Comparison of ENCODE assay signal across 11 cellular contexts in genomic region chr9:81613002-81613750, GRCh38.
DNase-seq lines count a peak whose midpoint lies in the region; ATAC-seq and TF ChIP-seq lines count a peak whose summit lies in the region.
"Had no signal": no experiment of that assay in that cellular context is flagged by ENCODE, and none has a peak within 500 bp of the region (broad histone marks: within the 10 kb centered on the region; RNA-seq: fewer than 3 reads in every experiment).

No MANE protein-coding gene starts in this region.

- CTCF ChIA-PET in SK-N-SH (lab: Yijun Ruan, JAX) = interaction anchor here (1.2 to 1.3 kb wide), 3 partner anchors 14 to 36 kb away, joined by 5 read pairs; no protein-coding TSS in a partner anchor

- peak; percentile 36; the same call in 1 of the 2 replicates for TF ChIP-seq RAD21 in SK-N-SH (IDR thresholded peaks at IDR 0.05; ENCODE audit: low read length)

- no peaks in the 10 kb centered on the region for H4K20me1 ChIP-seq in SK-N-SH (ENCODE audit: insufficient read depth)

- no peak overlapping the region; a peak in 1 of 4 replicates for H3K27ac ChIP-seq in SK-N-SH (ENCODE audit: low read depth in 2 of 2, low read length in 1 of 2)

- H3K4me2 ChIP-seq in SK-N-SH = no peak overlapping the region

- no peaks in the 10 kb centered on the region for H3K9me2 ChIP-seq in SK-N-SH

- no peaks in the 10 kb centered on the region for H3K36me3 Mint-ChIP-seq in activated T-cell treated with anti-CD3 and anti-CD28 coated beads, Interleukin-2, amount 50 U/mL, for 24 hours (ENCODE audit: low read depth)
- no peaks in the 10 kb centered on the region for H3K36me3 Mint-ChIP-seq in activated naive CD4-positive, alpha-beta T cell treated with anti-CD3 and anti-CD28 coated beads, Interleukin-2, amount 50 U/mL, for 72 hours

- H3K27ac Mint-ChIP-seq in activated T-cell treated with anti-CD3 and anti-CD28 coated beads, Interleukin-2, amount 50 U/mL, for 24 hours = no peak overlapping the region
- no peak overlapping the region for H3K27ac Mint-ChIP-seq in activated naive CD4-positive, alpha-beta T cell treated with anti-CD3 and anti-CD28 coated beads, Interleukin-2, amount 50 U/mL, for 72 hours
- H3K27ac Mint-ChIP-seq: activated T-cell treated with anti-CD3 and anti-CD28 coated beads, Interleukin-2, amount 50 U/mL, for 72 hours had no signal

- no peaks in the 10 kb centered on the region for H3K9me3 Mint-ChIP-seq in activated T-cell treated with anti-CD3 and anti-CD28 coated beads, Interleukin-2, amount 50 U/mL, for 24 hours
- no peaks in the 10 kb centered on the region for H3K9me3 Mint-ChIP-seq in activated naive CD4-positive, alpha-beta T cell treated with anti-CD3 and anti-CD28 coated beads, Interleukin-2, amount 50 U/mL, for 72 hours
- H3K9me3 Mint-ChIP-seq: activated T-cell treated with anti-CD3 and anti-CD28 coated beads, Interleukin-2, amount 50 U/mL, for 72 hours had no signal

- H3K9me3 ChIP-seq in SK-N-SH (no peaks in the 10 kb centered on the region), mucosa of descending colon (no peaks in the 10 kb centered on the region)

- H3K36me3 ChIP-seq in SK-N-SH (replicated peaks in 1 of 2; ENCODE audit: control insufficient read depth in 1 of 2, insufficient read depth in 2 of 2, low read length in 1 of 2) (peaks cover 12 to 21% of the 10 kb centered on the region in 2 experiments), mucosa of descending colon (ENCODE audit: low read depth) (no peaks in the 10 kb centered on the region)

- ATAC-seq in mucosa of descending colon (peak; percentile 58), GM19351 (IDR thresholded peaks at IDR 0.05; ENCODE audit: unreplicated experiment) (no peak)
- ATAC-seq in activated naive CD4-positive, alpha-beta T cell treated with anti-CD3 and anti-CD28 coated beads, Interleukin-2, amount 50 U/mL, for 72 hours = no peak
- ATAC-seq: activated T-cell treated with anti-CD3 and anti-CD28 coated beads, Interleukin-2, amount 50 U/mL, for 72 hours had no signal

- 72% methylated on average over 21 of the region's 21 CpGs for WGBS in SK-N-SH (ENCODE audit: low lambda C conversion rate)

- H3K27me3 Mint-ChIP-seq in activated T-cell treated with anti-CD3 and anti-CD28 coated beads, Interleukin-2, amount 50 U/mL, for 24 hours = no peaks in the 10 kb centered on the region

- H3K4me3 ChIP-seq in SK-N-SH (ENCODE audit: low read depth in 2 of 2, low read length in 1 of 2) = no peak overlapping the region
- no peak overlapping the region for H3K4me3 ChIP-seq in mucosa of descending colon

- H3K4me3 Mint-ChIP-seq in activated T-cell treated with anti-CD3 and anti-CD28 coated beads, Interleukin-2, amount 50 U/mL, for 24 hours = no peak overlapping the region
- H3K4me3 Mint-ChIP-seq: activated T-cell treated with anti-CD3 and anti-CD28 coated beads, Interleukin-2, amount 50 U/mL, for 72 hours had no signal

- POLR2A ChIA-PET in SK-N-SH (lab: Yijun Ruan, JAX) = interaction anchor here (0.7 kb wide), 1 partner anchor 15 kb away, joined by 3 read pairs; no protein-coding TSS in a partner anchor

- intact Hi-C loops in mucosa of descending colon (cut with DNase I, micrococcal nuclease) = no loop called here

- H3K79me2 ChIP-seq in SK-N-SH (ENCODE audit: insufficient read depth) = no peaks in the 10 kb centered on the region

- H3K9ac ChIP-seq in SK-N-SH = no peak overlapping the region

- peaks cover 8 to 11% of the 10 kb centered on the region in 2 experiments; a peak in 2 of 4 replicates for H3K4me1 ChIP-seq in SK-N-SH (ENCODE audit: control insufficient read depth in 1 of 2, insufficient read depth in 2 of 2, low read depth in 1 of 2, low read length in 1 of 2)
- H3K4me1 ChIP-seq in mucosa of descending colon (ENCODE audit: low read depth) = no peaks in the 10 kb centered on the region

- peaks cover 4% of the 10 kb centered on the region for H3F3A ChIP-seq in SK-N-SH (replicated peaks; ENCODE audit: insufficient read depth)

- H2AFZ ChIP-seq in SK-N-SH (ENCODE audit: low read depth) = no peak overlapping the region

- no peaks in the 10 kb centered on the region for H3K27me3 ChIP-seq in SK-N-SH (ENCODE audit: insufficient read depth)

- peak; percentile 89 for DNase-seq in SK-N-SH
- DNase-seq in fibroblast of gingiva (ENCODE audit: low read depth) = peak; percentile 98
- peak in 2 of 3 donors; percentile 24 to 46 for DNase-seq in mucosa of descending colon
- DNase-seq in ureter (ENCODE audit: low spot score) = peak; percentile 70
- no peak for DNase-seq in stimulated activated naive CD4-positive, alpha-beta T cell treated with Interleukin-2 at 50 U/mL for 16 hours (lab: John Stamatoyannopoulos, UW)
- DNase-seq in activated T-cell treated with anti-CD3 and anti-CD28 coated beads, Interleukin-2, amount 50 U/mL, for 24 hours = no peak
- DNase-seq in activated naive CD4-positive, alpha-beta T cell treated with anti-CD3 and anti-CD28 coated beads, Interleukin-2, amount 50 U/mL, for 72 hours (ENCODE audit: low spot score in 2 of 2) = no peak
- DNase-seq: activated T-cell treated with anti-CD3 and anti-CD28 coated beads, Interleukin-2, amount 50 U/mL, for 72 hours; NCI-H2081; T-helper 2 cell had no signal

- TF ChIP-seq EP300 in SK-N-SH (IDR thresholded peaks at IDR 0.05; ENCODE audit: borderline replicate concordance in 1 of 2, low read depth in 1 of 2, low read length in 1 of 2) = peak in 1 of 2 experiments; percentile 64; a peak in 2 of 4 replicates

- H3K4me1 Mint-ChIP-seq in activated T-cell treated with anti-CD3 and anti-CD28 coated beads, Interleukin-2, amount 50 U/mL, for 24 hours (ENCODE audit: low read depth) = peaks cover 4% of the 10 kb centered on the region

- no peak for TF ChIP-seq CTCF in SK-N-SH (IDR thresholded peaks at IDR 0.05)
- TF ChIP-seq CTCF in mucosa of descending colon (IDR thresholded peaks at IDR 0.05) = no peak

TF ChIP-seq in SK-N-SH, 30 proteins besides CTCF, POLR2A, EP300 and RAD21:
- TF ChIP-seq FOXJ3 (CRISPR knock-in tag; IDR thresholded peaks at IDR 0.05) (peak; percentile 95), GATA2 (CRISPR knock-in tag; IDR thresholded peaks at IDR 0.05) (peak; percentile 66), RCOR1 (IDR thresholded peaks at IDR 0.05; ENCODE audit: low read length) (peak; percentile 96), PBX3 (IDR thresholded peaks at IDR 0.05) (no peak), SMC3 (IDR thresholded peaks at IDR 0.05; ENCODE audit: low read depth, low read length) (no peak), MXI1 (IDR thresholded peaks at IDR 0.05; ENCODE audit: low read depth, low read length) (peak; percentile 62; the same call in 1 of the 2 replicates), REST (IDR thresholded peaks at IDR 0.05; ENCODE audit: low read depth, low read length) (no peak), TCF12 (IDR thresholded peaks at IDR 0.05) (peak; percentile 60), NFIC (IDR thresholded peaks at IDR 0.05; ENCODE audit: borderline replicate concordance) (no peak), CHD2 (IDR thresholded peaks at IDR 0.05; ENCODE audit: low read length, partially characterized antibody) (peak; percentile 67), TEAD4 (IDR thresholded peaks at IDR 0.05; ENCODE audit: borderline replicate concordance, insufficient read depth) (no peak), RXRA (IDR thresholded peaks at IDR 0.05; ENCODE audit: borderline replicate concordance, low read depth) (no peak)

Comparison
In these comparisons a context has a peak if more than half of its experiments do, and no peak if none do; other contexts are left out.
1. DNase-seq: peak in SK-N-SH (single experiment), fibroblast of gingiva (single experiment), mucosa of descending colon (2 of 3) and ureter (single experiment); none in stimulated activated naive CD4-positive, alpha-beta T cell treated with Interleukin-2 at 50 U/mL for 16 hours (single experiment), activated T-cell treated with anti-CD3 and anti-CD28 coated beads, Interleukin-2, amount 50 U/mL, for 24 hours (single experiment) and activated naive CD4-positive, alpha-beta T cell treated with anti-CD3 and anti-CD28 coated beads, Interleukin-2, amount 50 U/mL, for 72 hours (0 of 2).